ENCODE assay signal across 9 cellular contexts in the genomic region with DNA sequence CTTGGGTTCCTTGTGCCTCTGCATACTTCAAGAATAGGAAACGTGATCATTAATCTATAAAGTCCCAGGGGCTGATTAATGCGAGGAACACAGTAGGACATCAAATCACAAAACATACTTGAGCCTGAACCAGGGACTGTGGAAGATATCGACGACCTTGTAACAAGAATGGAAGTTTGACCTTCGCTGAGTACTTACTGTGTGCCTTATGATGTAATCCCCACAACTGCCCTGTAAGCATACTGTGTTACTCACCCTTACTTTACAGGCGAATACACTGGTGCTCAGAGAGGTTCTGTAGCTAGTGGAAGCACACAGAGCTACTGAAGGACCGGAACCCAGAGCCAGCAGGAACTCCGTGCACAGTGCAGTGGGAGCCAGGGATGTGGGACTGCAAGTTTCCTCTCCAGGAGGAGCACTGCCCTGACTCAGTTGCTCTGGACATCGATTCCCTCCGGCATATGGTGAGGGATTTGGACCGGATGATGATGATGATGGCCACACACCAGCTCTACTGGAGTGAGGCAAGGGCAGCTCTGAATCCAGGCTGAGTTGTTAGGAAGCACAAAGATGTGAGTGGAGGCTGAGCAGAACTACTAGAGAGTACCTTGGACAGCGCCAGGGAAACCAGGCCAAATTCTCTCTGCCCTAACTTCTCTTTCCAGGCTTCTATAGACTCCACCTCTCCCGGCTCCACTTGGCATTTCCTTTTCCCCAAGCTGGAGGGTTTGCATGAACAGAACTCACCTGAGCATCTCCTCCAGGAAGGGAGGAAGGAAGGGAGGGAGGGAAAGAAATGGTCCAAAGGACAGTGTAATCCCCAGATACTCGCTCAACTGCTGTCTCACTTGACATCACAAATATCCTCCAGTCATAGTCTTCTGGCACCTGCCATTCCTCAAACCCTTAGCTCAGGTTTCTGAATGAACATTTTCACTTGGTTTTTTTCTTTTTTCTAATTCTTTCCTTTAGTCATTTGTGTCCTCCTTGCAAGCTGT. TPM values are rescaled to one million over a fixed set of nuclear protein-coding genes. Genes with fewer than 3 reads are reported as not detected.
DNase-seq lines count a peak whose midpoint lies in the region; ATAC-seq, FAIRE-seq and TF ChIP-seq lines count a peak whose summit lies in the region.
"Had no signal": no experiment of that assay in that cellular context is flagged by ENCODE, and none has a peak within 500 bp of the region (broad histone marks: within the 10 kb centered on the region; RNA-seq: fewer than 3 reads in every experiment).

No MANE protein-coding gene starts in this region.

- no peak overlapping the region for H3K18ac ChIP-seq in mesenchymal stem cell (ENCODE audit: low read depth in 1 of 2, low read length in 2 of 2)

- intact Hi-C loops in esophagus squamous epithelium (cut with DNase I) = no loop called here

- in situ Hi-C loops in HAP-1 (cut with MboI; ENCODE audit: low sequenced_read_pairs) = no loop called here

- TF ChIP-seq POLR2A in esophagus squamous epithelium (IDR thresholded peaks at IDR 0.05) = no peak

- H3K9me3 ChIP-seq in MG63 = no peaks in the 10 kb centered on the region
- H3K9me3 ChIP-seq in mesenchymal stem cell (ENCODE audit: control insufficient read depth, low read length) = no peaks in the 10 kb centered on the region
- H3K9me3 ChIP-seq in HAP-1 = no peaks in the 10 kb centered on the region
- H3K9me3 ChIP-seq in esophagus squamous epithelium = no peaks in the 10 kb centered on the region

- no peaks in the 10 kb centered on the region for H3K79me1 ChIP-seq in mesenchymal stem cell (replicated peaks; ENCODE audit: low read length, poor library complexity, severe bottlenecking)

- no peak overlapping the region for H3K4ac ChIP-seq in mesenchymal stem cell (ENCODE audit: low read depth in 1 of 2, low read length in 2 of 2)

- H2BK12ac ChIP-seq in mesenchymal stem cell (ENCODE audit: low read length in 2 of 2) = no peak overlapping the region

- FAIRE-seq in bronchial epithelial cell (lab: Jason Lieb, UNC) = peak; percentile 96

- no peak overlapping the region for H2BK15ac ChIP-seq in mesenchymal stem cell (ENCODE audit: low read depth, poor library complexity, severe bottlenecking)

- H3K4me1 ChIP-seq in mesenchymal stem cell (ENCODE audit: control insufficient read depth, insufficient read depth, low read depth, low read length) = peaks cover 25% of the 10 kb centered on the region
- H3K4me1 ChIP-seq in HAP-1 = no peaks in the 10 kb centered on the region
- H3K4me1 ChIP-seq in esophagus squamous epithelium = peaks cover 4 to 27% (median 7%) of the 10 kb centered on the region in 3 donors

- H3K36me3 ChIP-seq in MG63 (no peaks in the 10 kb centered on the region), bronchial epithelial cell (ENCODE audit: control insufficient read depth, insufficient read depth, low read length) (no peaks in the 10 kb centered on the region), mesenchymal stem cell (ENCODE audit: control insufficient read depth in 1 of 2, insufficient read depth in 2 of 2, low read depth in 1 of 2, low read length in 2 of 2) (no peaks in the 10 kb centered on the region), HAP-1 (replicated peaks) (no peaks in the 10 kb centered on the region), esophagus squamous epithelium (no peaks in the 10 kb centered on the region)

- H2AK5ac ChIP-seq in mesenchymal stem cell (ENCODE audit: low read length, severe bottlenecking) = no peak overlapping the region

- ATAC-seq in HG02798 (IDR thresholded peaks at IDR 0.05; ENCODE audit: poor library complexity, unreplicated experiment) = no peak
- no peak for ATAC-seq in GM21576 (IDR thresholded peaks at IDR 0.05; ENCODE audit: unreplicated experiment)
- ATAC-seq: natural killer cell had no signal

- no peak overlapping the region for H2BK5ac ChIP-seq in mesenchymal stem cell (ENCODE audit: low read depth, low read length, poor library complexity, severe bottlenecking)

- no peak overlapping the region for H3K4me2 ChIP-seq in mesenchymal stem cell (ENCODE audit: low read length, poor library complexity, severe bottlenecking)

- no peak overlapping the region for H3K23ac ChIP-seq in mesenchymal stem cell (ENCODE audit: low read length in 2 of 2)

- WGBS in mesenchymal stem cell = 79% methylated on average over 12 of the region's 14 CpGs
- 64 to 66% methylated on average over 12 to 13 of the region's 14 CpGs for WGBS in esophagus squamous epithelium, 2 donors

- no peak overlapping the region for H3K27ac ChIP-seq in mesenchymal stem cell (ENCODE audit: low read length, poor library complexity, severe bottlenecking)
- H3K27ac ChIP-seq in esophagus squamous epithelium = no peak overlapping the region

- no peak overlapping the region for H3K4me3 ChIP-seq in MG63
- H3K4me3 ChIP-seq in bronchial epithelial cell (ENCODE audit: low read depth, low read length) = no peak overlapping the region
- H3K4me3 ChIP-seq in mesenchymal stem cell (ENCODE audit: insufficient read depth in 1 of 2, low read depth in 1 of 2, low read length in 2 of 2) = no peak overlapping the region
- H3K4me3 ChIP-seq in HAP-1 = no peak overlapping the region
- no peak overlapping the region for H3K4me3 ChIP-seq in esophagus squamous epithelium

- H2AFZ ChIP-seq in mesenchymal stem cell (ENCODE audit: low read depth, low read length) = no peak overlapping the region

- H4K91ac ChIP-seq in mesenchymal stem cell (ENCODE audit: low read length) = no peak overlapping the region

- TF ChIP-seq CTCF in bronchial epithelial cell (IDR thresholded peaks at IDR 0.05; ENCODE audit: insufficient read depth, low read length, severe bottlenecking) (no peak), esophagus squamous epithelium (IDR thresholded peaks at IDR 0.05) (no peak)

- H2BK120ac ChIP-seq in mesenchymal stem cell (ENCODE audit: low read depth, low read length) = no peak overlapping the region

- H3K14ac ChIP-seq in mesenchymal stem cell (ENCODE audit: low read length in 2 of 2) = no peak overlapping the region

- H4K8ac ChIP-seq in mesenchymal stem cell (ENCODE audit: low read length) = no peak overlapping the region

- DNase-seq in EL = peak; percentile 48
- peak; percentile 56 for DNase-seq in MG63
- DNase-seq in bronchial epithelial cell (ENCODE audit: low read depth) = peak; percentile 29
- DNase-seq in mesenchymal stem cell = peak; percentile 45
- DNase-seq in HAP-1 (ENCODE audit: low spot score in 2 of 2) = no peak
- no peak for DNase-seq in esophagus squamous epithelium (lab: John Stamatoyannopoulos, UW)
- DNase-seq: natural killer cell had no signal

- H3K27me3 ChIP-seq in MG63 (no peaks in the 10 kb centered on the region; the same call in 1 of the 2 replicates), bronchial epithelial cell (ENCODE audit: control insufficient read depth, insufficient read depth, low read length) (peaks cover 36% of the 10 kb centered on the region), mesenchymal stem cell (ENCODE audit: control insufficient read depth in 1 of 2, insufficient read depth in 1 of 2, low read length in 2 of 2) (peaks cover 81 to 85% of the 10 kb centered on the region in 2 experiments), HAP-1 (ENCODE audit: low read depth) (peaks cover 28% of the 10 kb centered on the region), esophagus squamous epithelium (peaks cover 9 to 80% (median 23%) of the 10 kb centered on the region in 4 donors)

- no peak overlapping the region for H3K9ac ChIP-seq in mesenchymal stem cell (ENCODE audit: low read length)

RNA-seq across cellular contexts. Expression of a gene that starts 1.5 kb away (rescaled TPM):
- total RNA-seq in MG63 (2014; rRNA removed; shearing (Covaris generic); ENCODE audit: low replicate concordance) = 3.8 and 5.8 TPM in 2 replicates
- total RNA-seq in bronchial epithelial cell (not detected in 2 replicates), esophagus squamous epithelium (not detected)
- polyA plus RNA-seq in mesenchymal stem cell (2013, experiment 1 of 2) = 0.03 TPM
- not detected for polyA plus RNA-seq in mesenchymal stem cell (2013, experiment 2 of 2)
- total RNA-seq: natural killer cell had no signal

Comparison
In these comparisons a context has a peak if more than half of its experiments do, and no peak if none do; other contexts are left out.
1. DNase-seq: peak in EL (single experiment), MG63 (single experiment), bronchial epithelial cell (single experiment) and mesenchymal stem cell (single experiment); none in HAP-1 (0 of 2) and esophagus squamous epithelium (single experiment).